9 cellular contexts compared by ENCODE assay signal in genomic region chr9:115944166-115944948, GRCh38.
DNase-seq lines count a peak whose midpoint lies in the region; ATAC-seq, FAIRE-seq and TF ChIP-seq lines count a peak whose summit lies in the region.
"Had no signal": no experiment of that assay in that cellular context is flagged by ENCODE, and none has a peak within 500 bp of the region (broad histone marks: within the 10 kb centered on the region; RNA-seq: fewer than 3 reads in every experiment).

No MANE protein-coding gene starts in this region.

- no peak overlapping the region for H3K27ac Mint-ChIP-seq in endodermal cell
- peak overlapping the region; percentile 95 for H3K27ac Mint-ChIP-seq in mesothelial cell of epicardium

- H3K4me3 ChIP-seq in A549 (no peak overlapping the region), IMR-90 (ENCODE audit: insufficient read depth, low read depth, low read length) (no peak overlapping the region), endodermal cell (ENCODE audit: low read length) (no peak overlapping the region)

- WGBS in A549 (ENCODE audit: missing lambda C conversion rate): under 1% methylated on average over 9 of the region's 10 CpGs
- 0% methylated on average over 3 of the region's 10 CpGs; no CpG with 5 or more reads in 1 of the 2 experiments for WGBS in IMR-90 (ENCODE audit: extremely low coverage in 2 of 2, insufficient read length in 1 of 2), 2 experiments
- WGBS in endodermal cell (ENCODE audit: insufficient coverage in 1 of 2, insufficient read length in 1 of 2), 2 experiments: 86 to 91% methylated on average over 9 to 10 of the region's 10 CpGs

- H2BK15ac ChIP-seq in IMR-90 (ENCODE audit: low read depth, low read length): peak overlapping the region; percentile 97; the same call in 2 of the 3 replicates

- H3K27ac ChIP-seq in A549: peak overlapping the region; percentile 95 to 99
- H3K27ac ChIP-seq in IMR-90 (ENCODE audit: insufficient read depth, low read length): peak overlapping the region; percentile 96
- H3K27ac ChIP-seq in endodermal cell (ENCODE audit: low read depth, low read length): peak overlapping the region; percentile 84

- POLR2A ChIA-PET in A549 (lab: Yijun Ruan, JAX): interaction anchor here (0.6 to 7.0 kb wide), 26 partner anchors 8 to 366 kb away, joined by 3 to 361 read pairs (median 6); partner anchors contain the start of gene PAPPA
- POLR2A ChIA-PET in IMR-90 (lab: Charles Lee; ENCODE audit: unreplicated experiment): interaction anchor here (1.0 to 3.4 kb wide), 5 partner anchors 83 to 272 kb away, joined by 4 to 22 read pairs (median 4); partner anchors contain the start of gene PAPPA

- intact Hi-C loops in IMR-90 (cut with micrococcal nuclease): loop anchor here (1.0 to 5.0 kb wide), 11 partner anchors 8 to 351 kb away; partner anchors contain the start of gene PAPPA

- peaks cover 4% of the 10 kb centered on the region for H3K4me1 Mint-ChIP-seq in endodermal cell
- peaks cover 38% of the 10 kb centered on the region for H3K4me1 Mint-ChIP-seq in mesothelial cell of epicardium

- H2BK20ac ChIP-seq in IMR-90 (ENCODE audit: low read depth, low read length): peak overlapping the region; percentile 95

- FAIRE-seq in A549 (lab: Jason Lieb, UNC): peak; percentile 100

- no peaks in the 10 kb centered on the region for H3K36me3 Mint-ChIP-seq in endodermal cell (ENCODE audit: low read depth)
- no peaks in the 10 kb centered on the region for H3K36me3 Mint-ChIP-seq in mesothelial cell of epicardium

- no peak for TF ChIP-seq POLR2A in A549 (IDR thresholded peaks at IDR 0.05; ENCODE audit: low read length)
- TF ChIP-seq POLR2A in IMR-90 (IDR thresholded peaks at IDR 0.05; ENCODE audit: low read depth, low read length): peak; percentile 65

- TF ChIP-seq EP300 in A549 (IDR thresholded peaks at IDR 0.05): peak; percentile 100

- H3K9ac ChIP-seq in IMR-90 (ENCODE audit: low read depth, low read length) (peak overlapping the region; percentile 73), endodermal cell (ENCODE audit: extremely low read depth, low read length, poor library complexity, severe bottlenecking) (no peak overlapping the region)

- H2AK9ac ChIP-seq in IMR-90 (replicated peaks; ENCODE audit: low read depth, low read length, poor library complexity): peak overlapping the region; percentile 66

- peak; percentile 96 to 97 for ATAC-seq in A549
- ATAC-seq in IMR-90 (ENCODE audit: low read depth): peak; percentile 87
- ATAC-seq in GM21381 (IDR thresholded peaks at IDR 0.05; ENCODE audit: unreplicated experiment): no peak
- ATAC-seq in HG02763 (IDR thresholded peaks at IDR 0.05; ENCODE audit: unreplicated experiment): no peak

- peak overlapping the region; percentile 96 for H4K91ac ChIP-seq in IMR-90 (ENCODE audit: insufficient read depth, low read depth, low read length)

- peaks cover 5 to 15% of the 10 kb centered on the region in 2 experiments for H3K79me1 ChIP-seq in IMR-90 (ENCODE audit: low read depth in 1 of 2, low read length in 2 of 2)

- H3K9me3 ChIP-seq in A549 (peaks cover 49% of the 10 kb centered on the region), IMR-90 (ENCODE audit: control insufficient read depth, insufficient read depth, low read length) (no peaks in the 10 kb centered on the region), endodermal cell (ENCODE audit: control insufficient read depth, low read length) (no peaks in the 10 kb centered on the region)

- DNase-seq in A549 (ENCODE audit: low read depth in 1 of 2, low spot score in 1 of 2) (peak; percentile 88 to 100), IMR-90 (peak; percentile 100), endodermal cell (no peak), mesothelial cell of epicardium (ENCODE audit: low spot score in 2 of 2, unreplicated experiment in 2 of 2) (peak; percentile 33 to 49), DMS114 treated with DMSO at 0.1 percent for 48 hours (lab: John Stamatoyannopoulos, UW; ENCODE audit: unreplicated experiment) (no peak), NCI-H82 (lab: John Stamatoyannopoulos, UW) (no peak)
- DNase-seq: hippocampal formation had no signal

- H3K9me3 Mint-ChIP-seq in endodermal cell (no peaks in the 10 kb centered on the region), mesothelial cell of epicardium (peaks cover 2% of the 10 kb centered on the region)

- H3K36me3 ChIP-seq in IMR-90 (ENCODE audit: control insufficient read depth, insufficient read depth, low read length): no peaks in the 10 kb centered on the region
- no peaks in the 10 kb centered on the region for H3K36me3 ChIP-seq in endodermal cell (ENCODE audit: control insufficient read depth, insufficient read depth, low read length)

- TF ChIP-seq CTCF in A549 (IDR thresholded peaks at IDR 0.05) (no peak), IMR-90 (conservative IDR thresholded peaks at IDR 0.05; ENCODE audit: low read depth, low read length) (no peak), endodermal cell (conservative IDR thresholded peaks at IDR 0.05) (no peak), mesothelial cell of epicardium (IDR thresholded peaks at IDR 0.05; ENCODE audit: unreplicated experiment) (no peak)

- dilution Hi-C loops in IMR-90 (cut with HindIII; ENCODE audit: low sequenced_read_pairs, unreplicated experiment): no loop called here

- H4K20me1 ChIP-seq in IMR-90 (ENCODE audit: insufficient read depth, low read length): no peaks in the 10 kb centered on the region

- peak overlapping the region; percentile 96 for H3K4ac ChIP-seq in IMR-90 (ENCODE audit: low read depth, low read length)

- CTCF ChIA-PET in A549 (lab: Yijun Ruan, JAX) (interaction anchor here (0.6 to 3.4 kb wide), 24 partner anchors 8 to 354 kb away, joined by 3 to 20 read pairs (median 4); partner anchors contain the start of gene PAPPA), IMR-90 (lab: Yijun Ruan, JAX) (interaction anchor here (0.6 to 1.4 kb wide), 5 partner anchors 9 to 278 kb away, joined by 3 to 5 read pairs (median 3); no protein-coding TSS in a partner anchor)

- H3K4me1 ChIP-seq in A549: peaks cover 59% of the 10 kb centered on the region
- H3K4me1 ChIP-seq in IMR-90 (ENCODE audit: control insufficient read depth, insufficient read depth, low read length): peaks cover 25% of the 10 kb centered on the region
- H3K4me1 ChIP-seq in endodermal cell (ENCODE audit: control insufficient read depth, insufficient read depth, low read length): peaks cover 3% of the 10 kb centered on the region

- H3K27me3 ChIP-seq in IMR-90 (ENCODE audit: control insufficient read depth, insufficient read depth, low read length): no peaks in the 10 kb centered on the region
- no peaks in the 10 kb centered on the region for H3K27me3 ChIP-seq in endodermal cell (ENCODE audit: control insufficient read depth, insufficient read depth, low read length, poor library complexity, severe bottlenecking)

- TF ChIP-seq RAD21 in A549 (conservative IDR thresholded peaks at IDR 0.05 in 1 of 2, IDR thresholded peaks at IDR 0.05 in 1 of 2): peak; percentile 52 to 92
- TF ChIP-seq RAD21 in IMR-90 (IDR thresholded peaks at IDR 0.05; ENCODE audit: low read length): peak; percentile 32; the same call in 1 of the 2 replicates

- peak overlapping the region; percentile 65 for H3K4me2 ChIP-seq in A549
- H3K4me2 ChIP-seq in IMR-90 (ENCODE audit: low read depth, low read length): peak overlapping the region; percentile 25; the same call in 1 of the 2 replicates

- H3K56ac ChIP-seq in IMR-90 (ENCODE audit: extremely low read depth, insufficient read depth, low read length): peak overlapping the region; percentile 99

- peak overlapping the region; percentile 54 for H2AFZ ChIP-seq in IMR-90 (replicated peaks; ENCODE audit: low read length, poor library complexity)

- BruUV-seq in IMR-90 (replicated peaks; lab: Mats Ljungman, UMichigan): no TSS peak

- peak overlapping the region; percentile 99 for H2BK5ac ChIP-seq in IMR-90 (ENCODE audit: low read depth, low read length, poor library complexity, severe bottlenecking)

- peak overlapping the region; percentile 99 for H2BK120ac ChIP-seq in IMR-90 (ENCODE audit: low read depth, low read length)

- H2AK5ac ChIP-seq in IMR-90 (ENCODE audit: low read depth, low read length): peak overlapping the region; percentile 98

- in situ Hi-C loops in IMR-90 (cut with MboI; ENCODE audit: low sequenced_read_pairs): loop anchor here (10.0 kb wide), 1 partner anchor 60 kb away; no protein-coding TSS in a partner anchor

- H3K27me3 Mint-ChIP-seq in endodermal cell (ENCODE audit: insufficient read depth) (no peaks in the 10 kb centered on the region), mesothelial cell of epicardium (ENCODE audit: low read depth) (no peaks in the 10 kb centered on the region)

- H4K5ac ChIP-seq in IMR-90 (ENCODE audit: low read depth, low read length): peak overlapping the region; percentile 100

- peak overlapping the region; percentile 99 for H3K23ac ChIP-seq in IMR-90 (ENCODE audit: low read depth, low read length)

- peak overlapping the region; percentile 91 to 98 for H4K8ac ChIP-seq in IMR-90 (ENCODE audit: low read depth in 2 of 2, low read length in 2 of 2)

- H3K14ac ChIP-seq in IMR-90 (replicated peaks; ENCODE audit: low read depth, low read length): peak overlapping the region; percentile 98

- H3K9me1 ChIP-seq in IMR-90 (ENCODE audit: insufficient read depth, low read length): no peaks in the 10 kb centered on the region

- peak overlapping the region; percentile 100 for H3K18ac ChIP-seq in IMR-90 (ENCODE audit: low read depth, low read length)

- H3K4me3 Mint-ChIP-seq in endodermal cell (no peak overlapping the region), mesothelial cell of epicardium (no peak overlapping the region)

TF ChIP-seq in A549, 52 proteins besides CTCF, POLR2A, EP300 and RAD21 (continues in another document):
- no peak for TF ChIP-seq RNF2 (IDR thresholded peaks at IDR 0.05; ENCODE audit: borderline replicate concordance, low read depth)
- peak; percentile 95 for TF ChIP-seq HOXB13 (CRISPR knock-in tag; IDR thresholded peaks at IDR 0.05; ENCODE audit: low read depth)
- no peak for TF ChIP-seq ESRRA (IDR thresholded peaks at IDR 0.05; ENCODE audit: borderline replicate concordance, low read length)
- no peak for TF ChIP-seq CBX8 (IDR thresholded peaks at IDR 0.05)

TF ChIP-seq in IMR-90, 13 proteins besides CTCF, POLR2A, EP300 and RAD21 (continues in another document):
- TF ChIP-seq RFX5 (IDR thresholded peaks at IDR 0.05; ENCODE audit: low read depth, low read length) (no peak), SMC3 (IDR thresholded peaks at IDR 0.05; ENCODE audit: low read depth, low read length) (no peak), ELK1 (IDR thresholded peaks at IDR 0.05; ENCODE audit: borderline replicate concordance, low read depth, low read length) (no peak), NFE2L2 (IDR thresholded peaks at IDR 0.05; ENCODE audit: low read depth, low read length) (no peak)

Comparison
In these comparisons a context has a peak if more than half of its experiments do, and no peak if none do; other contexts are left out.
1. ATAC-seq: peak in A549 (2 of 2) and IMR-90 (single experiment); none in GM21381 (single experiment) and HG02763 (single experiment).
2. DNase-seq: peak in A549 (2 of 2), IMR-90 (single experiment) and mesothelial cell of epicardium (2 of 2); none in endodermal cell (single experiment), DMS114 treated with DMSO at 0.1 percent for 48 hours (single experiment) and NCI-H82 (single experiment).
3. Peak in every context shown above with its lines, with median percentiles within 50 percentile points of each other: H3K27ac ChIP-seq.